In the genomic region with DNA sequence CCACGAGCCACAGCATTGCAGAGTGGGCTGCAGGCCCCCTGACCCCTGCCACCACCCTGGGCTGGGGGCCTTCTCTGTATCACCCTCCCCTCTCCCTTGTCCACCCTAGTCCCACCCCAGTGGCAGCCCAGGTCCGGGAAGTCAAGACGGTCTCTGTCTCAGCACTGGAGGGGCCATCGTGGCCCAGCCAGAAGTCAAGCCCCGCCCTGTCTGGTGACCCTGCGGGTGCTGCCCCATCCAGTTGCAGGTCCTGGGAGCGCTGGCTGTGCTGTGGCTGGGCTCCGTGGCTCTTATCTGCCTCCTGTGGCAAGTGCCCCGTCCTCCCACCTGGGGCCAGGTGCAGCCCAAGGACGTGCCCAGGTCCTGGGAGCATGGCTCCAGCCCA, we compare ENCODE assay signal across 27 cellular contexts. TPM values are rescaled to one million over a fixed set of nuclear protein-coding genes. Genes with fewer than 3 reads are reported as not detected.
DNase-seq lines count a peak whose midpoint lies in the region; ATAC-seq, FAIRE-seq and TF ChIP-seq lines count a peak whose summit lies in the region.
"Had no signal": no experiment of that assay in that cellular context is flagged by ENCODE, and none has a peak within 500 bp of the region (broad histone marks: within the 10 kb centered on the region; RNA-seq: fewer than 3 reads in every experiment).

No MANE protein-coding gene starts in this region.

- peak overlapping the region; percentile 97 for H3K27ac ChIP-seq in Karpas-422 (ENCODE audit: low read length)
- H3K27ac ChIP-seq in H1 (ENCODE audit: low read depth, low read length) = no peak overlapping the region
- H3K27ac ChIP-seq in parathyroid adenoma = no peak overlapping the region
- H3K27ac ChIP-seq: breast epithelium, heart right ventricle, psoas muscle, SK-N-MC had no signal

- H3K27me3 ChIP-seq in Karpas-422 (ENCODE audit: low read length) = no peaks in the 10 kb centered on the region
- peaks cover 14 to 30% (median 24%) of the 10 kb centered on the region in 4 experiments for H3K27me3 ChIP-seq in H1 (replicated peaks in 1 of 4; ENCODE audit: control insufficient read depth in 3 of 4, extremely low read depth in 1 of 4, insufficient read depth in 3 of 4, low read length in 3 of 4)
- no peaks in the 10 kb centered on the region for H3K27me3 ChIP-seq in parathyroid adenoma (ENCODE audit: control insufficient read depth, insufficient read depth, low read length)
- H3K27me3 ChIP-seq: breast epithelium had no signal

- no peak overlapping the region for H3K14ac ChIP-seq in H1 (ENCODE audit: insufficient read length)

- H3K27ac Mint-ChIP-seq in natural killer cell treated with Interleukin-12 subunit alpha and Interleukin-12 subunit beta and Interleukin-15 and Interleukin-18, amount 100 ng/mL, for 72 hours = no peak overlapping the region
- no peak overlapping the region for H3K27ac Mint-ChIP-seq in effector memory CD8-positive, alpha-beta T cell
- H3K27ac Mint-ChIP-seq: CD8-positive, alpha-beta T cell had no signal

- H3K9me3 Mint-ChIP-seq in natural killer cell treated with Interleukin-12 subunit alpha and Interleukin-12 subunit beta and Interleukin-15 and Interleukin-18, amount 100 ng/mL, for 72 hours = no peaks in the 10 kb centered on the region
- no peaks in the 10 kb centered on the region for H3K9me3 Mint-ChIP-seq in effector memory CD8-positive, alpha-beta T cell
- H3K9me3 Mint-ChIP-seq: neural crest cell had no signal

- H3K4me1 ChIP-seq in Karpas-422 (ENCODE audit: low read length) (peaks cover 57% of the 10 kb centered on the region), H1 (replicated peaks in 1 of 4; ENCODE audit: control insufficient read depth in 3 of 4, insufficient read depth in 4 of 4, low read length in 3 of 4) (peaks cover 0 to 12% (median 4%) of the 10 kb centered on the region in 4 experiments; a peak in 5 of 7 replicates), parathyroid adenoma (peaks cover 4% of the 10 kb centered on the region)
- H3K4me1 ChIP-seq: breast epithelium, psoas muscle had no signal

- no peaks in the 10 kb centered on the region for H3K9me2 ChIP-seq in Karpas-422 (replicated peaks; ENCODE audit: insufficient read depth, low read length)

- H3K9me3 ChIP-seq in Karpas-422 (ENCODE audit: low read length) = peaks cover 5% of the 10 kb centered on the region; the same call in 1 of the 2 replicates
- H3K9me3 ChIP-seq in H1 (ENCODE audit: insufficient read depth in 2 of 2, low read depth in 1 of 2, low read length in 1 of 2) = no peaks in the 10 kb centered on the region; a peak in 1 of 4 replicates
- no peaks in the 10 kb centered on the region for H3K9me3 ChIP-seq in parathyroid adenoma (ENCODE audit: control insufficient read depth, low read length)
- H3K9me3 ChIP-seq: mucosa of descending colon, psoas muscle had no signal

- no peak overlapping the region for H4K91ac ChIP-seq in H1 (replicated peaks; ENCODE audit: insufficient read length, low read length)

- no peak overlapping the region for H2BK15ac ChIP-seq in H1 (ENCODE audit: low read length)

- H3K4me3 ChIP-seq in Karpas-422 (ENCODE audit: low read length) (peak overlapping the region; percentile 91), H1 (ENCODE audit: extremely low read depth in 1 of 4, insufficient read depth in 2 of 4, low read depth in 3 of 4, low read length in 4 of 4) (no peak overlapping the region), parathyroid adenoma (ENCODE audit: low read depth, low read length) (no peak overlapping the region)
- H3K4me3 ChIP-seq: breast epithelium, heart right ventricle, mucosa of descending colon, psoas muscle, SK-N-MC had no signal

- FAIRE-seq in GM12892 (lab: Jason Lieb, UNC) (peak; percentile 42), H1 (lab: Jason Lieb, UNC) (no peak)
- FAIRE-seq: endothelial cell of umbilical vein, RCC 7860, urothelium cell line had no signal

- no peaks in the 10 kb centered on the region for H3K4me1 Mint-ChIP-seq in natural killer cell treated with Interleukin-12 subunit alpha and Interleukin-12 subunit beta and Interleukin-15 and Interleukin-18, amount 100 ng/mL, for 72 hours (ENCODE audit: low read depth in 2 of 2)
- no peaks in the 10 kb centered on the region for H3K4me1 Mint-ChIP-seq in effector memory CD8-positive, alpha-beta T cell (ENCODE audit: low read depth in 2 of 2)
- H3K4me1 Mint-ChIP-seq: neural crest cell had no signal

- H2BK120ac ChIP-seq in H1 (replicated peaks; ENCODE audit: low read depth, low read length) = no peak overlapping the region

- H3K18ac ChIP-seq in H1 (ENCODE audit: extremely low read depth, low read length) = no peak overlapping the region

- WGBS in H1 (ENCODE audit: extremely low coverage in 1 of 2, insufficient coverage in 1 of 2, insufficient read length in 1 of 2, insufficient replicate concordance in 2 of 2, low coverage in 1 of 2, low lambda C conversion rate in 2 of 2, missing lambda C conversion rate in 1 of 2), 2 experiments = 92% methylated on average over 9 of the region's 10 CpGs; no CpG with 5 or more reads in 1 of the 2 experiments

- H3K4me2 ChIP-seq in Karpas-422 (ENCODE audit: low read depth, low read length, poor library complexity, severe bottlenecking) = peak overlapping the region; percentile 95
- no peak overlapping the region for H3K4me2 ChIP-seq in H1 (ENCODE audit: insufficient read depth in 1 of 2, low read depth in 2 of 2, low read length in 2 of 2)
- no peak overlapping the region for H3K4me2 ChIP-seq in parathyroid adenoma (ENCODE audit: low read length)

- POLR2A ChIA-PET in H1 (lab: Charles Lee; ENCODE audit: partially characterized antibody) = interaction anchor here (0.6 to 0.8 kb wide), 2 partner anchors 11 to 470 kb away, joined by 3 read pairs; no protein-coding TSS in a partner anchor

- H3K79me2 ChIP-seq in Karpas-422 (ENCODE audit: low read length) (peaks cover 8% of the 10 kb centered on the region; the same call in 1 of the 2 replicates), H1 (ENCODE audit: control insufficient read depth in 1 of 2, insufficient read depth in 2 of 2, low read length in 2 of 2) (no peaks in the 10 kb centered on the region), parathyroid adenoma (no peaks in the 10 kb centered on the region)

- no peak overlapping the region for H2BK5ac ChIP-seq in H1 (ENCODE audit: low read depth, low read length)

- H2BK12ac ChIP-seq in H1 (ENCODE audit: low read depth, low read length) = no peak overlapping the region; the same call in 1 of the 2 replicates

- ATAC-seq in natural killer cell treated with Interleukin-12 subunit alpha and Interleukin-12 subunit beta and Interleukin-15 and Interleukin-18, amount 100 ng/mL, for 72 hours = no peak
- no peak for ATAC-seq in effector memory CD8-positive, alpha-beta T cell (replicated peaks)
- ATAC-seq: CD8-positive, alpha-beta T cell; heart right ventricle; mucosa of descending colon; psoas muscle had no signal

- no peak for TF ChIP-seq EP300 in H1 (IDR thresholded peaks at IDR 0.05; ENCODE audit: borderline replicate concordance in 1 of 2, low read depth in 2 of 2, low read length in 2 of 2)

- H3K36me3 ChIP-seq in Karpas-422 (ENCODE audit: insufficient read depth, low read length) (peaks cover 29% of the 10 kb centered on the region), H1 (ENCODE audit: control insufficient read depth in 2 of 4, insufficient read depth in 4 of 4, low read length in 3 of 4) (peaks cover 0 to 4% (median 0%) of the 10 kb centered on the region in 4 experiments; a peak in 1 of 8 replicates), parathyroid adenoma (ENCODE audit: control insufficient read depth, insufficient read depth, low read length) (no peaks in the 10 kb centered on the region)
- H3K36me3 ChIP-seq: breast epithelium, heart right ventricle had no signal

- H3K56ac ChIP-seq in H1 (replicated peaks; ENCODE audit: insufficient read length, low read depth, low read length) = no peak overlapping the region

- no peak for TF ChIP-seq POLR2A in GM12892 (IDR thresholded peaks at IDR 0.05; ENCODE audit: low read depth, low read length)
- TF ChIP-seq POLR2A in H1 (IDR thresholded peaks at IDR 0.05; ENCODE audit: control extremely low read depth in 1 of 2, low read depth in 2 of 2, low read length in 2 of 2) = no peak

- no peak overlapping the region for H2AFZ ChIP-seq in Karpas-422 (ENCODE audit: low read length)
- no peak overlapping the region for H2AFZ ChIP-seq in H1 (ENCODE audit: low read length)
- peak overlapping the region; percentile 50 for H2AFZ ChIP-seq in parathyroid adenoma

- H3K23me2 ChIP-seq in H1 (ENCODE audit: low read depth, low read length) = peaks cover 2% of the 10 kb centered on the region; the same call in 1 of the 2 replicates

- no peak overlapping the region for H3K4me3 Mint-ChIP-seq in natural killer cell treated with Interleukin-12 subunit alpha and Interleukin-12 subunit beta and Interleukin-15 and Interleukin-18, amount 100 ng/mL, for 72 hours
- no peak overlapping the region for H3K4me3 Mint-ChIP-seq in effector memory CD8-positive, alpha-beta T cell
- H3K4me3 Mint-ChIP-seq: CD8-positive, alpha-beta T cell; neural crest cell had no signal

- H4K5ac ChIP-seq in H1 (ENCODE audit: insufficient read length, low read depth, low read length) = no peak overlapping the region

- H4K20me1 ChIP-seq in Karpas-422 (ENCODE audit: insufficient read depth, low read depth, low read length) = peaks cover 34% of the 10 kb centered on the region; the same call in 1 of the 2 replicates
- H4K20me1 ChIP-seq in H1 (replicated peaks in 1 of 2; ENCODE audit: control insufficient read depth in 1 of 2, insufficient read depth in 2 of 2, low read length in 2 of 2) = peaks cover 0 to 2% of the 10 kb centered on the region in 2 experiments

- CTCF ChIA-PET in H1 (lab: Charles Lee; ENCODE audit: partially characterized antibody) = interaction anchor here (1.1 to 2.2 kb wide), 5 partner anchors 15 to 138 kb away, joined by 3 to 8 read pairs (median 3); a partner anchor contains a TSS

- TF ChIP-seq RAD21 in H1 (IDR thresholded peaks at IDR 0.05 in 1 of 2, conservative IDR thresholded peaks at IDR 0.05 in 1 of 2; ENCODE audit: low read depth in 2 of 2, low read length in 2 of 2) = no peak

- H3K4ac ChIP-seq in H1 (replicated peaks; ENCODE audit: insufficient read length, low read depth, low read length) = no peak overlapping the region

- H3K23ac ChIP-seq in H1 (ENCODE audit: insufficient read length) = no peak overlapping the region

- no peak for TF ChIP-seq CTCF in H1 (IDR thresholded peaks at IDR 0.05; ENCODE audit: control extremely low read depth in 1 of 3, insufficient read depth in 1 of 3, low read depth in 1 of 3, low read length in 3 of 3)
- TF ChIP-seq CTCF in parathyroid adenoma (IDR thresholded peaks at IDR 0.05) = no peak

- H2AK5ac ChIP-seq in H1 (ENCODE audit: low read depth, low read length) = no peak overlapping the region

- DNase-seq in GM12892 (ENCODE audit: insufficient read length) (no peak), Karpas-422 (no peak), H1 (ENCODE audit: low read depth in 1 of 2, low spot score in 2 of 2) (no peak), NCI-H2107 treated with DMSO at 0.1 percent for 48 hours (lab: John Stamatoyannopoulos, UW; ENCODE audit: unreplicated experiment) (no peak)
- DNase-seq in natural killer cell treated with Interleukin-12 subunit alpha and Interleukin-12 subunit beta and Interleukin-15 and Interleukin-18, amount 100 ng/mL, for 72 hours (ENCODE audit: low spot score) = no peak
- no peak for DNase-seq in effector memory CD8-positive, alpha-beta T cell
- DNase-seq: activated CD4-positive, alpha-beta T cell treated with anti-CD3 and anti-CD28 coated beads, Interleukin-2, amount 50 U/mL, for 48 hours; activated CD4-positive, CD25-positive, alpha-beta regulatory T cell; activated gamma-delta T cell; CD8-positive, alpha-beta T cell; dermis blood vessel endothelial cell; DMS153; GF-D8; heart right ventricle; NCI-H1417; NCI-H446 treated with DMSO at 0.1 percent for 48 hours; NK-92 treated with Interleukin-12 subunit alpha and Interleukin-12 subunit beta, amount 100 ng/mL, for 24 hours; psoas muscle; T1000 had no signal

- H2BK20ac ChIP-seq in H1 (ENCODE audit: low read length) = no peak overlapping the region

- H3K9ac ChIP-seq in Karpas-422 (ENCODE audit: low read length) (peak overlapping the region; percentile 95), H1 (replicated peaks in 1 of 4; ENCODE audit: extremely low read depth in 1 of 4, low read depth in 3 of 4, low read length in 3 of 4) (no peak overlapping the region), parathyroid adenoma (no peak overlapping the region)

- H3K79me1 ChIP-seq in H1 (ENCODE audit: low read depth, low read length) = no peaks in the 10 kb centered on the region

- H4K8ac ChIP-seq in H1 (ENCODE audit: extremely low read depth, insufficient read depth, low read length) = peak overlapping the region; percentile 43

- no peaks in the 10 kb centered on the region for H3K36me3 Mint-ChIP-seq in natural killer cell treated with Interleukin-12 subunit alpha and Interleukin-12 subunit beta and Interleukin-15 and Interleukin-18, amount 100 ng/mL, for 72 hours
- H3K36me3 Mint-ChIP-seq in effector memory CD8-positive, alpha-beta T cell (ENCODE audit: insufficient read depth) = no peaks in the 10 kb centered on the region
- H3K36me3 Mint-ChIP-seq: CD8-positive, alpha-beta T cell had no signal

- H3K27me3 Mint-ChIP-seq in natural killer cell treated with Interleukin-12 subunit alpha and Interleukin-12 subunit beta and Interleukin-15 and Interleukin-18, amount 100 ng/mL, for 72 hours = no peaks in the 10 kb centered on the region
- peaks cover 8 to 36% of the 10 kb centered on the region in 2 donors for H3K27me3 Mint-ChIP-seq in effector memory CD8-positive, alpha-beta T cell

RNA-seq across cellular contexts. Expression of a gene that starts 2.7 kb away (rescaled TPM):
- polyA plus RNA-seq in GM12892 (2012; ENCODE audit: missing spikeins) = 0.30 TPM
- 146 and 265 TPM in 2 replicates for total RNA-seq in Karpas-422 (2014; rRNA removed; shearing (Covaris generic); ENCODE audit: low replicate concordance)
- 0.04 TPM in 1 of 2 replicates, not detected in the other for total RNA-seq in H1 (2021; fragmentation: NEBNext Ultra II Directional; extraction: Animal tissue kit (Norgen Biotek cat#: 25700))
- polyA plus RNA-seq in H1 (2011; rRNA removed) = 0.05 and 0.06 TPM in 2 replicates
- polyA plus RNA-seq in H1 (2011; cell fraction: cytosol; rRNA removed) = 0.04 TPM
- 0.13 TPM for polyA plus RNA-seq in H1 (2011; cell fraction: nucleus; rRNA removed)
- 0.13 TPM in 1 of 4 replicates, not detected in the others for polyA plus RNA-seq in H1 (2012, experiment 1 of 2)
- not detected for polyA plus RNA-seq in H1 (2012, experiment 2 of 2)
- polyA plus RNA-seq in H1 (2013, experiment 1 of 2) = 0.04 TPM
- 0.02 TPM for polyA plus RNA-seq in H1 (2013, experiment 2 of 2)
- 0.06 and 0.10 TPM in 2 replicates for polyA minus RNA-seq in H1 (2011; rRNA and poly(A)+ RNA removed)
- polyA minus RNA-seq in H1 (2011; cell fraction: cytosol; rRNA and poly(A)+ RNA removed) = not detected
- 0.20 TPM for polyA minus RNA-seq in H1 (2011; cell fraction: nucleus; rRNA and poly(A)+ RNA removed)
- not detected for total RNA-seq in natural killer cell treated with Interleukin-12 subunit alpha and Interleukin-12 subunit beta and Interleukin-15 and Interleukin-18, amount 100 ng/mL, for 72 hours
- polyA plus RNA-seq: psoas muscle had no signal

RNA-seq across cellular contexts. Expression of a gene that starts 50.8 kb away (rescaled TPM):
- polyA plus RNA-seq in GM12892 (2012; ENCODE audit: missing spikeins) = not detected
- total RNA-seq in Karpas-422 (2014; rRNA removed; shearing (Covaris generic); ENCODE audit: low replicate concordance) = under 0.01 TPM in 1 of 2 replicates, not detected in the other
- 1.5 and 2.0 TPM in 2 replicates for total RNA-seq in H1 (2021; fragmentation: NEBNext Ultra II Directional; extraction: Animal tissue kit (Norgen Biotek cat#: 25700))
- 0.64 and 0.95 TPM in 2 replicates for polyA plus RNA-seq in H1 (2011; rRNA removed)
- 0.67 TPM for polyA plus RNA-seq in H1 (2011; cell fraction: cytosol; rRNA removed)
- 4.3 TPM for polyA plus RNA-seq in H1 (2011; cell fraction: nucleus; rRNA removed)
- 1.2 to 2.0 TPM (median 1.7 TPM) in 4 replicates for polyA plus RNA-seq in H1 (2012, experiment 1 of 2)
- polyA plus RNA-seq in H1 (2012, experiment 2 of 2) = 0.55 TPM
- 0.99 TPM for polyA plus RNA-seq in H1 (2013, experiment 1 of 2)
- 0.96 TPM for polyA plus RNA-seq in H1 (2013, experiment 2 of 2)
- polyA minus RNA-seq in H1 (2011; rRNA and poly(A)+ RNA removed) = 3.2 and 4.3 TPM in 2 replicates
- 2.9 TPM for polyA minus RNA-seq in H1 (2011; cell fraction: cytosol; rRNA and poly(A)+ RNA removed)
- polyA minus RNA-seq in H1 (2011; cell fraction: nucleus; rRNA and poly(A)+ RNA removed) = 4.9 TPM
- total RNA-seq in natural killer cell treated with Interleukin-12 subunit alpha and Interleukin-12 subunit beta and Interleukin-15 and Interleukin-18, amount 100 ng/mL, for 72 hours = not detected

RNA-seq across cellular contexts. Expression of a gene that starts 58.2 kb away (rescaled TPM):
- 2.1 TPM for polyA plus RNA-seq in GM12892 (2012; ENCODE audit: missing spikeins)
- total RNA-seq in Karpas-422 (2014; rRNA removed; shearing (Covaris generic); ENCODE audit: low replicate concordance) = 9.4 and 14.5 TPM in 2 replicates
- total RNA-seq in H1 (2021; fragmentation: NEBNext Ultra II Directional; extraction: Animal tissue kit (Norgen Biotek cat#: 25700)) = 2.1 and 2.4 TPM in 2 replicates
- polyA plus RNA-seq in H1 (2011; rRNA removed) = 1.6 and 2.3 TPM in 2 replicates
- polyA plus RNA-seq in H1 (2011; cell fraction: cytosol; rRNA removed) = 3.1 TPM
- 4.8 TPM for polyA plus RNA-seq in H1 (2011; cell fraction: nucleus; rRNA removed)
- polyA plus RNA-seq in H1 (2012, experiment 1 of 2) = 2.8 to 3.4 TPM (median 3.1 TPM) in 4 replicates
- 2.1 TPM for polyA plus RNA-seq in H1 (2012, experiment 2 of 2)
- polyA plus RNA-seq in H1 (2013, experiment 1 of 2) = 2.3 TPM
- 2.6 TPM for polyA plus RNA-seq in H1 (2013, experiment 2 of 2)
- 1.8 TPM in 2 replicates for polyA minus RNA-seq in H1 (2011; rRNA and poly(A)+ RNA removed)
- polyA minus RNA-seq in H1 (2011; cell fraction: cytosol; rRNA and poly(A)+ RNA removed) = 3.2 TPM
- 2.4 TPM for polyA minus RNA-seq in H1 (2011; cell fraction: nucleus; rRNA and poly(A)+ RNA removed)
- total RNA-seq in natural killer cell treated with Interleukin-12 subunit alpha and Interleukin-12 subunit beta and Interleukin-15 and Interleukin-18, amount 100 ng/mL, for 72 hours = 1 to 10 TPM; 1.2 to 1.5 TPM

Comparison
In these comparisons a context has a peak if more than half of its experiments do, and no peak if none do; other contexts are left out.
1. RNA of a gene that starts 2.7 kb away (total RNA-seq): 146 to 265 TPM in Karpas-422; not detected in natural killer cell treated with Interleukin-12 subunit alpha and Interleukin-12 subunit beta and Interleukin-15 and Interleukin-18, amount 100 ng/mL, for 72 hours and 0.04 TPM in H1; every median in the first group is over 100 times any median in the second.